1 cellular context compared by ENCODE assay signal in genomic region chr15:34434627-34435305, GRCh38.
TF ChIP-seq lines count a peak whose summit lies in the region.

No MANE protein-coding gene starts in this region.

TF ChIP-seq in K562, 482 proteins besides CTCF, POLR2A, EP300 and RAD21 (continued from another document):
- TF ChIP-seq, protein P1, sequence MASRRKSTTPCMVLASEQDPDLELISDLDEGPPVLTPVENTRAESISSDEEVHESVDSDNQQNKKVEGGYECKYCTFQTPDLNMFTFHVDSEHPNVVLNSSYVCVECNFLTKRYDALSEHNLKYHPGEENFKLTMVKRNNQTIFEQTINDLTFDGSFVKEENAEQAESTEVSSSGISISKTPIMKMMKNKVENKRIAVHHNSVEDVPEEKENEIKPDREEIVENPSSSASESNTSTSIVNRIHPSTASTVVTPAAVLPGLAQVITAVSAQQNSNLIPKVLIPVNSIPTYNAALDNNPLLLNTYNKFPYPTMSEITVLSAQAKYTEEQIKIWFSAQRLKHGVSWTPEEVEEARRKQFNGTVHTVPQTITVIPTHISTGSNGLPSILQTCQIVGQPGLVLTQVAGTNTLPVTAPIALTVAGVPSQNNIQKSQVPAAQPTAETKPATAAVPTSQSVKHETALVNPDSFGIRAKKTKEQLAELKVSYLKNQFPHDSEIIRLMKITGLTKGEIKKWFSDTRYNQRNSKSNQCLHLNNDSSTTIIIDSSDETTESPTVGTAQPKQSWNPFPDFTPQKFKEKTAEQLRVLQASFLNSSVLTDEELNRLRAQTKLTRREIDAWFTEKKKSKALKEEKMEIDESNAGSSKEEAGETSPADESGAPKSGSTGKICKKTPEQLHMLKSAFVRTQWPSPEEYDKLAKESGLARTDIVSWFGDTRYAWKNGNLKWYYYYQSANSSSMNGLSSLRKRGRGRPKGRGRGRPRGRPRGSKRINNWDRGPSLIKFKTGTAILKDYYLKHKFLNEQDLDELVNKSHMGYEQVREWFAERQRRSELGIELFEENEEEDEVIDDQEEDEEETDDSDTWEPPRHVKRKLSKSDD (conservative IDR thresholded peaks at IDR 0.05; ENCODE audit: low read length): no peak
- no peak for TF ChIP-seq E2F5 (CRISPR knock-in tag; IDR thresholded peaks at IDR 0.05)
- TF ChIP-seq NR2C1 (IDR thresholded peaks at IDR 0.05): no peak
- TF ChIP-seq NR2C1 (tag; IDR thresholded peaks at IDR 0.05): no peak
- no peak for TF ChIP-seq HNRNPK (IDR thresholded peaks at IDR 0.05; ENCODE audit: low read depth, low read length, poor library complexity, severe bottlenecking)
- TF ChIP-seq STAT5B (CRISPR knock-in tag; IDR thresholded peaks at IDR 0.05): no peak
- no peak for TF ChIP-seq L3MBTL2 (IDR thresholded peaks at IDR 0.05)
- TF ChIP-seq ATF7 (IDR thresholded peaks at IDR 0.05): no peak
- no peak for TF ChIP-seq ETV5 (CRISPR knock-in tag; IDR thresholded peaks at IDR 0.05; ENCODE audit: low read depth)
- no peak for TF ChIP-seq NCOA1 (IDR thresholded peaks at IDR 0.05; ENCODE audit: low read depth)
- no peak for TF ChIP-seq SAFB (IDR thresholded peaks at IDR 0.05; ENCODE audit: borderline replicate concordance, low read depth, low read length)
- no peak for TF ChIP-seq HDAC1 (IDR thresholded peaks at IDR 0.05)
- TF ChIP-seq ARNT (IDR thresholded peaks at IDR 0.05): no peak
